ENCODE assay signal across 26 cellular contexts in genomic region chr3:40287248-40287647, GRCh38.
"Had no signal": no experiment of that assay in that cellular context is flagged by ENCODE, and none has a peak within 500 bp of the region (broad histone marks: within the 10 kb centered on the region; RNA-seq: fewer than 3 reads in every experiment).

No MANE protein-coding gene starts in this region.

- H3K4me3 Mint-ChIP-seq: mesothelial cell of epicardium; naive B cell; naive thymus-derived CD8-positive, alpha-beta T cell had no signal

- DNase-seq: dermis blood vessel endothelial cell; dorsolateral prefrontal cortex; effector CD4-positive, alpha-beta T cell; effector memory CD4-positive, alpha-beta T cell; erythroblast; esophagus squamous epithelium; foreskin fibroblast; foreskin melanocyte; gastrocnemius medialis; glutamatergic neuron; head of caudate nucleus; heart right ventricle; hippocampal formation; left cardiac atrium; left lung; left ventricle myocardium superior; lower lobe of right lung; mesenchymal stem cell; mucosa of descending colon; naive B cell; naive thymus-derived CD8-positive, alpha-beta T cell had no signal

- H3K36me3 ChIP-seq: esophagus squamous epithelium, gastrocnemius medialis, heart right ventricle, lower lobe of right lung had no signal

- ATAC-seq: esophagus mucosa; gastrocnemius medialis; heart right ventricle; left cardiac atrium; left lung; left ventricle myocardium superior; lower lobe of right lung; mucosa of descending colon; naive thymus-derived CD8-positive, alpha-beta T cell had no signal

- H3K27ac Mint-ChIP-seq: mesothelial cell of epicardium; naive B cell; naive thymus-derived CD8-positive, alpha-beta T cell had no signal

- H3K4me3 ChIP-seq: coronary artery, dorsolateral prefrontal cortex, esophagus squamous epithelium, gastrocnemius medialis, heart right ventricle, left lung, lower lobe of right lung, mucosa of descending colon had no signal

- H3K4me1 Mint-ChIP-seq: mesothelial cell of epicardium; naive B cell; naive thymus-derived CD8-positive, alpha-beta T cell had no signal

- H3K27me3 ChIP-seq: dorsolateral prefrontal cortex, esophagus squamous epithelium, gastrocnemius medialis, heart right ventricle, left lung had no signal

- H3K27me3 Mint-ChIP-seq: naive B cell; naive thymus-derived CD8-positive, alpha-beta T cell had no signal

- FAIRE-seq: islet of Langerhans, keratinocyte had no signal
